12 cellular contexts compared by ENCODE assay signal in the genomic region with DNA sequence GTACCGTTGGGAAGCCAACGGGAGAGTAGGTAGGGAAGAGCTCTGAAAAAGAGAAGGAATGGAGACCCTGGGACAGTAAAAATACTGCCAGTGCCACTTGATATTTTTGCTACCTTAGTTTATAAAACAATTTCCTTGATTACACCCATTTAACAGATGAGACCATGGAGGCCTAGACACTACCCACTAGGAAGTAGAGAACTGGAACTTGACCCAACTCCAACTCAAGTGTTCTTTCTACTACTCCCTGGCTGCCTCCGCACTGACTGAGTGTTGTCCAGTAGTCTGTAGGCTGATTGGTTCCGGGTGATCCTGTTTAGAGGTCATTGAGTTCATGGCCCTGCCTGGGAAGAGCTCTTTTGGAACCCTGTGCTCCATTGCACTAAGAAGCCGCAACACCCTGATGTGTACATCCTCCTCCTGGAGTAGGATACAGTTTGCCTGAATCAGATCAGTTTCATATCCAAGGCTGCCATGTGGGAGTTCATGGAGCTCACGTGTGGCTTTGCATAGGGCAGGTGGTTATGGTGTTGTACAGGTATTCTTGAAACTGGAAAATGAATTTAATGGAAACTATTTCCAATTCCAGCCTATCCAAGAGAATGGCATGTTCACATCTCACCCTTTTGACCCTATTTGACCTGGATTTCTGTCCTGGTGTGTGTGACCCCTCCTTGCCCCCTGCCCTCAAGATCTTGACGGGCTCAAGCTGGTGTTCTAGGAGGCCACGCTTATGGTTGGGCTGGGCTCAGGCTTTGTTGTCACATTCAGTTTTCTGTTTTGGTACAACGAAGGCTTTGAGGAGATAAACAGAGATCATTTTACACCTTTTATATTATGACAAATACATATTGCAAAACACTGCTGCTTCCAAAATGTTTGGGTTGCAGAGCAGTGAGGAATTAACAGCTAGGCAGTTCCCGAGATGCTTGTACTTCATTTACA.
DNase-seq lines count a peak whose midpoint lies in the region; ATAC-seq and TF ChIP-seq lines count a peak whose summit lies in the region.
"Had no signal": no experiment of that assay in that cellular context is flagged by ENCODE, and none has a peak within 500 bp of the region (broad histone marks: within the 10 kb centered on the region; RNA-seq: fewer than 3 reads in every experiment).

No MANE protein-coding gene starts in this region.

- peaks cover 0 to 9% (median 3%) of the 10 kb centered on the region in 5 donors for H3K9me3 Mint-ChIP-seq in CD8-positive, alpha-beta memory T cell
- no peaks in the 10 kb centered on the region for H3K9me3 Mint-ChIP-seq in stimulated activated effector memory CD8-positive, alpha-beta T cell treated with anti-CD3 and anti-CD28 coated beads, Interleukin-12 subunit alpha, Interleukin-12 subunit beta, amount 100 ng/mL, for 72 hours

- H3K9me3 ChIP-seq in CD8-positive, alpha-beta memory T cell (ENCODE audit: low read length): peaks cover 3% of the 10 kb centered on the region
- H3K9me3 ChIP-seq in RWPE2 (ENCODE audit: severe bottlenecking) (no peaks in the 10 kb centered on the region), hepatocyte (ENCODE audit: low read depth) (no peaks in the 10 kb centered on the region)

- peaks cover 0 to 12% (median 2%) of the 10 kb centered on the region in 3 donors for H3K36me3 Mint-ChIP-seq in CD8-positive, alpha-beta memory T cell
- peaks cover 53% of the 10 kb centered on the region for H3K36me3 Mint-ChIP-seq in stimulated activated effector memory CD8-positive, alpha-beta T cell treated with anti-CD3 and anti-CD28 coated beads, Interleukin-12 subunit alpha, Interleukin-12 subunit beta, amount 100 ng/mL, for 72 hours

- H3K4me1 ChIP-seq in CD8-positive, alpha-beta memory T cell (ENCODE audit: insufficient read depth, low read length): peaks cover 9% of the 10 kb centered on the region
- H3K4me1 ChIP-seq in RWPE2 (ENCODE audit: insufficient read depth, poor library complexity, severe bottlenecking) (peaks cover 40% of the 10 kb centered on the region), hepatocyte (ENCODE audit: insufficient read depth) (peaks cover 26% of the 10 kb centered on the region)

- no peak overlapping the region for H3K4me3 ChIP-seq in CD8-positive, alpha-beta memory T cell (ENCODE audit: low read length)
- H3K4me3 ChIP-seq in RWPE2 (ENCODE audit: severe bottlenecking): no peak overlapping the region
- H3K4me3 ChIP-seq in hepatocyte: no peak overlapping the region

- no peaks in the 10 kb centered on the region for H3K27me3 ChIP-seq in CD8-positive, alpha-beta memory T cell (ENCODE audit: insufficient read depth, low read length, poor library complexity, severe bottlenecking)
- H3K27me3 ChIP-seq in RWPE2 (ENCODE audit: insufficient read depth, poor library complexity, severe bottlenecking) (no peaks in the 10 kb centered on the region), hepatocyte (no peaks in the 10 kb centered on the region)

- peak overlapping the region in 1 of 7 donors; percentile 65 for H3K4me3 Mint-ChIP-seq in CD8-positive, alpha-beta memory T cell
- no peak overlapping the region for H3K4me3 Mint-ChIP-seq in stimulated activated effector memory CD8-positive, alpha-beta T cell treated with anti-CD3 and anti-CD28 coated beads, Interleukin-12 subunit alpha, Interleukin-12 subunit beta, amount 100 ng/mL, for 72 hours
- H3K4me3 Mint-ChIP-seq: activated CD4-positive, alpha-beta memory T cell treated with anti-CD3 and anti-CD28 coated beads for 36 hours had no signal

- H3K36me3 ChIP-seq in CD8-positive, alpha-beta memory T cell (ENCODE audit: insufficient read depth, low read length): no peaks in the 10 kb centered on the region
- H3K36me3 ChIP-seq in RWPE2 (ENCODE audit: low read depth) (peaks cover 3% of the 10 kb centered on the region; the same call in 1 of the 2 replicates), hepatocyte (replicated peaks; ENCODE audit: insufficient read depth, low read depth) (no peaks in the 10 kb centered on the region)

- H3K9me2 ChIP-seq in hepatocyte (replicated peaks; ENCODE audit: insufficient read depth): no peaks in the 10 kb centered on the region

- peaks cover 12% of the 10 kb centered on the region for H3K79me2 ChIP-seq in hepatocyte

- H3K27me3 Mint-ChIP-seq in CD8-positive, alpha-beta memory T cell: peaks cover 0 to 1% of the 10 kb centered on the region in 2 donors
- H3K27me3 Mint-ChIP-seq: activated CD4-positive, alpha-beta memory T cell treated with anti-CD3 and anti-CD28 coated beads for 36 hours had no signal

- H3K4me2 ChIP-seq in hepatocyte: no peak overlapping the region

- CTCF ChIA-PET in CD8-positive, alpha-beta memory T cell (lab: Charles Lee): interaction anchor here (0.9 to 5.8 kb wide), 16 partner anchors 10 to 298 kb away, joined by 3 to 42 read pairs (median 4); no protein-coding TSS in a partner anchor

- POLR2A ChIA-PET in CD8-positive, alpha-beta memory T cell (lab: Charles Lee): interaction anchor here (2.6 kb wide), 1 partner anchor 11 kb away, joined by 11 read pairs; no protein-coding TSS in a partner anchor

- WGBS in hepatocyte (ENCODE audit: low lambda C conversion rate, missing lambda C conversion rate): 83% methylated on average over 10 of the region's 10 CpGs

- H3K27ac ChIP-seq in CD8-positive, alpha-beta memory T cell (ENCODE audit: low read depth, low read length): no peak overlapping the region
- peak overlapping the region; percentile 70 for H3K27ac ChIP-seq in RWPE2 (ENCODE audit: poor library complexity, severe bottlenecking)
- no peak overlapping the region for H3K27ac ChIP-seq in hepatocyte

- H3K27ac Mint-ChIP-seq in CD8-positive, alpha-beta memory T cell: peak overlapping the region in 7 of 8 donors; percentile 24 to 91 (median 84)
- H3K27ac Mint-ChIP-seq in stimulated activated effector memory CD8-positive, alpha-beta T cell treated with anti-CD3 and anti-CD28 coated beads, Interleukin-12 subunit alpha, Interleukin-12 subunit beta, amount 100 ng/mL, for 72 hours: peak overlapping the region; percentile 79
- H3K27ac Mint-ChIP-seq: activated CD4-positive, alpha-beta memory T cell treated with anti-CD3 and anti-CD28 coated beads for 36 hours had no signal

- DNase-seq in CD8-positive, alpha-beta memory T cell: no peak
- DNase-seq in RWPE2 (ENCODE audit: low spot score): no peak
- DNase-seq in left kidney (ENCODE audit: low read depth, low spot score): peak; percentile 56
- DNase-seq in stimulated activated effector memory CD8-positive, alpha-beta T cell treated with anti-CD3 and anti-CD28 coated beads, Interleukin-12 subunit alpha, Interleukin-12 subunit beta, amount 100 ng/mL, for 72 hours (ENCODE audit: low spot score in 2 of 2): no peak
- no peak for DNase-seq in amygdala (lab: John Stamatoyannopoulos, UW)
- no peak for DNase-seq in GM19240 (ENCODE audit: insufficient read length, low spot score)
- DNase-seq in hepatocyte (ENCODE audit: low spot score): no peak
- DNase-seq: activated CD4-positive, alpha-beta memory T cell treated with anti-CD3 and anti-CD28 coated beads for 36 hours; cerebellar nuclear complex; GDM1; KBM-7 had no signal

- no peak for TF ChIP-seq CTCF in RWPE2 (IDR thresholded peaks at IDR 0.05; ENCODE audit: poor library complexity, severe bottlenecking)
- no peak for TF ChIP-seq CTCF in hepatocyte (IDR thresholded peaks at IDR 0.05; ENCODE audit: poor library complexity)

- no peaks in the 10 kb centered on the region for H4K20me1 ChIP-seq in hepatocyte (ENCODE audit: insufficient read depth, poor library complexity, severe bottlenecking)

- ATAC-seq in RWPE2 (ENCODE audit: low read depth) (no peak), GM18498 (IDR thresholded peaks at IDR 0.05; ENCODE audit: unreplicated experiment) (no peak)
- no peak for ATAC-seq in stimulated activated effector memory CD8-positive, alpha-beta T cell treated with anti-CD3 and anti-CD28 coated beads, Interleukin-12 subunit alpha, Interleukin-12 subunit beta, amount 100 ng/mL, for 72 hours

- H3K4me1 Mint-ChIP-seq in CD8-positive, alpha-beta memory T cell: peaks cover 26 to 38% (median 37%) of the 10 kb centered on the region in 3 donors
- peaks cover 58% of the 10 kb centered on the region for H3K4me1 Mint-ChIP-seq in stimulated activated effector memory CD8-positive, alpha-beta T cell treated with anti-CD3 and anti-CD28 coated beads, Interleukin-12 subunit alpha, Interleukin-12 subunit beta, amount 100 ng/mL, for 72 hours

- no peak overlapping the region for H2AFZ ChIP-seq in hepatocyte
